16 cellular contexts compared by ENCODE assay signal in genomic region chr2:224405412-224405811, GRCh38. TPM values are rescaled to one million over a fixed set of nuclear protein-coding genes. Genes with fewer than 3 reads are reported as not detected.
A peak's percentile ranks its signal among the peaks of the same experiment; 100 is the strongest.
DNase-seq lines count a peak whose midpoint lies in the region; ATAC-seq, FAIRE-seq and TF ChIP-seq lines count a peak whose summit lies in the region.
"Had no signal": no experiment of that assay in that cellular context is flagged by ENCODE, and none has a peak within 500 bp of the region (broad histone marks: within the 10 kb centered on the region; RNA-seq: fewer than 3 reads in every experiment).

No MANE protein-coding gene starts in this region.

- POLR2A ChIA-PET in K562 (lab: Yijun Ruan, JAX) = no interaction called here

- no peak overlapping the region for H3K27ac Mint-ChIP-seq in activated naive CD8-positive, alpha-beta T cell treated with anti-CD3 and anti-CD28 coated beads, Interleukin-2, amount 50 U/mL, for 24 hours
- H3K27ac Mint-ChIP-seq: neural progenitor cell had no signal

- no peak for FAIRE-seq in K562 (lab: Jason Lieb, UNC)
- FAIRE-seq: H1 had no signal

- peaks cover 14% of the 10 kb centered on the region for H3K79me2 ChIP-seq in K562 (ENCODE audit: control insufficient read depth, insufficient read depth, low read length)

- no peak overlapping the region for H3K4me2 ChIP-seq in K562 (ENCODE audit: insufficient read depth, low read length)
- H3K4me2 ChIP-seq: neural progenitor cell had no signal

- H3K9me3 Mint-ChIP-seq in activated naive CD8-positive, alpha-beta T cell treated with anti-CD3 and anti-CD28 coated beads, Interleukin-2, amount 50 U/mL, for 24 hours = peaks cover 3% of the 10 kb centered on the region

- H3K27me3 Mint-ChIP-seq in activated naive CD8-positive, alpha-beta T cell treated with anti-CD3 and anti-CD28 coated beads, Interleukin-2, amount 50 U/mL, for 24 hours = peaks cover 5% of the 10 kb centered on the region

- H4K20me1 ChIP-seq in K562 (replicated peaks; ENCODE audit: control insufficient read depth, insufficient read depth, low read length) = no peaks in the 10 kb centered on the region

- CTCF ChIA-PET in K562 (lab: Yijun Ruan, JAX; ENCODE audit: low intra/inter-chr PET ratio) = no interaction called here

- H3K4me3 Mint-ChIP-seq in activated naive CD8-positive, alpha-beta T cell treated with anti-CD3 and anti-CD28 coated beads, Interleukin-2, amount 50 U/mL, for 24 hours = no peak overlapping the region
- H3K4me3 Mint-ChIP-seq: neural progenitor cell had no signal

- H3K36me3 ChIP-seq in K562 (ENCODE audit: control insufficient read depth, insufficient read depth, low read length) = no peaks in the 10 kb centered on the region
- H3K36me3 ChIP-seq: neural progenitor cell had no signal

- H2AFZ ChIP-seq in K562 (ENCODE audit: low read depth, low read length) = no peak overlapping the region
- H2AFZ ChIP-seq: neural progenitor cell had no signal

- no peak overlapping the region for H3K9ac ChIP-seq in K562 (ENCODE audit: insufficient read depth in 1 of 2, low read depth in 2 of 2, low read length in 2 of 2)
- H3K9ac ChIP-seq: neural progenitor cell had no signal

- ATAC-seq in GM18505 (IDR thresholded peaks at IDR 0.05; ENCODE audit: unreplicated experiment) (peak; percentile 52), HG02610 (IDR thresholded peaks at IDR 0.05; ENCODE audit: unreplicated experiment) (peak; percentile 44), K562 (no peak), HG03095 (IDR thresholded peaks at IDR 0.05; ENCODE audit: unreplicated experiment) (no peak)
- ATAC-seq in activated naive CD8-positive, alpha-beta T cell treated with anti-CD3 and anti-CD28 coated beads, Interleukin-2, amount 50 U/mL, for 24 hours = no peak
- ATAC-seq: left lobe of liver had no signal

- H3K36me3 Mint-ChIP-seq in activated naive CD8-positive, alpha-beta T cell treated with anti-CD3 and anti-CD28 coated beads, Interleukin-2, amount 50 U/mL, for 24 hours (ENCODE audit: low read depth) = no peaks in the 10 kb centered on the region
- H3K36me3 Mint-ChIP-seq: neural progenitor cell had no signal

- H3K4me1 ChIP-seq in K562 (replicated peaks in 1 of 2; ENCODE audit: control insufficient read depth in 2 of 2, insufficient read depth in 2 of 2, low read length in 2 of 2) = peaks cover 0 to 4% of the 10 kb centered on the region in 2 experiments; a peak in 3 of 5 replicates
- H3K4me1 ChIP-seq: neural progenitor cell had no signal

- BruUV-seq in K562 (replicated peaks; lab: Mats Ljungman, UMichigan) = no TSS peak

- TF ChIP-seq POLR2A in GM18505 (IDR thresholded peaks at IDR 0.05; ENCODE audit: borderline replicate concordance, extremely low read depth, insufficient read depth, insufficient read length) (no peak), K562 (conservative IDR thresholded peaks at IDR 0.05) (no peak)

- no peak for TF ChIP-seq RAD21 in K562 (CRISPR knock-in tag; conservative IDR thresholded peaks at IDR 0.05 in 1 of 2, IDR thresholded peaks at IDR 0.05 in 1 of 2)

- intact Hi-C loops in K562 (cut with micrococcal nuclease) = no loop called here

- H3K4me3 ChIP-seq in K562 = no peak overlapping the region
- H3K4me3 ChIP-seq: neural progenitor cell had no signal

- TF ChIP-seq EP300 in K562 (IDR thresholded peaks at IDR 0.05; ENCODE audit: low read length) = no peak

- 38% methylated on average over 3 of the region's 3 CpGs for WGBS in K562 (ENCODE audit: insufficient coverage, low coverage, missing lambda C conversion rate)

- in situ Hi-C loops in K562 (cut with MboI) = no loop called here

- no peaks in the 10 kb centered on the region for H3K9me1 ChIP-seq in K562 (ENCODE audit: control insufficient read depth, insufficient read depth, low read length)

- no peaks in the 10 kb centered on the region for H3K9me3 ChIP-seq in K562 (replicated peaks; ENCODE audit: control insufficient read depth, insufficient read depth, low read depth, low read length)

- H3K27ac ChIP-seq in K562 (ENCODE audit: extremely low read depth, low read depth, low read length) = no peak overlapping the region
- H3K27ac ChIP-seq: neural progenitor cell, VCaP had no signal

- H3K4me1 Mint-ChIP-seq in activated naive CD8-positive, alpha-beta T cell treated with anti-CD3 and anti-CD28 coated beads, Interleukin-2, amount 50 U/mL, for 24 hours = peaks cover 11% of the 10 kb centered on the region
- H3K4me1 Mint-ChIP-seq: neural progenitor cell had no signal

- no peak for TF ChIP-seq CTCF in K562 (IDR thresholded peaks at IDR 0.05 in 2 of 3, conservative IDR thresholded peaks at IDR 0.05 in 1 of 3; ENCODE audit: insufficient read depth in 2 of 3, low read depth in 1 of 3, low read length in 3 of 3)

- DNase-seq in KG1 (lab: John Stamatoyannopoulos, UW) = peak; percentile 44
- no peak for DNase-seq in K562 (ENCODE audit: extremely low read depth in 1 of 4, low spot score in 3 of 4)
- no peak for DNase-seq in activated naive CD8-positive, alpha-beta T cell treated with anti-CD3 and anti-CD28 coated beads, Interleukin-2, amount 50 U/mL, for 24 hours
- DNase-seq in NCI-H1436 treated with DMSO at 0.1 percent for 48 hours (lab: John Stamatoyannopoulos, UW) = no peak
- DNase-seq in NCI-H2029 (lab: John Stamatoyannopoulos, UW) = no peak
- DNase-seq: DND-41, erythroblast, NCI-H2227 treated with DMSO at 0.1 percent for 48 hours, SHP77 had no signal

- no peaks in the 10 kb centered on the region for H3K27me3 ChIP-seq in K562 (ENCODE audit: control insufficient read depth in 2 of 2, insufficient read depth in 2 of 2, low read length in 2 of 2)
- H3K27me3 ChIP-seq: neural progenitor cell had no signal

TF ChIP-seq in K562, 482 proteins besides CTCF, POLR2A, EP300 and RAD21:
- TF ChIP-seq SPI1 (IDR thresholded peaks at IDR 0.05; ENCODE audit: borderline replicate concordance, low read depth, low read length) = peak; percentile 34; the same call in 1 of the 2 replicates
- TF ChIP-seq MCM2 (IDR thresholded peaks at IDR 0.05; ENCODE audit: low read depth) = no peak
- TF ChIP-seq ZNF143 (CRISPR knock-in tag; IDR thresholded peaks at IDR 0.05) = no peak
- no peak for TF ChIP-seq MTA2 (IDR thresholded peaks at IDR 0.05; ENCODE audit: low read depth)
- no peak for TF ChIP-seq STAT5B (CRISPR knock-in tag; IDR thresholded peaks at IDR 0.05)
- TF ChIP-seq HNRNPL (IDR thresholded peaks at IDR 0.05; ENCODE audit: low read depth, low read length) = no peak
TF ChIP-seq in K562: peak in this region for 1.

RNA-seq across cellular contexts. Expression of gene FAM124B, which starts 3.5 kb away (rescaled TPM):
- 10.6 and 11.9 TPM in 2 replicates for total RNA-seq in K562 (2011; cell fraction: chromatin; rRNA removed; ENCODE audit: low replicate concordance)
- 10.7 and 12.1 TPM in 2 replicates for total RNA-seq in K562 (2011; cell fraction: nucleolus; rRNA removed)
- 12.3 and 12.6 TPM in 2 replicates for total RNA-seq in K562 (2011; cell fraction: nucleoplasm; rRNA removed)
- total RNA-seq in K562 (2014; rRNA removed) (8.6 and 10.4 TPM in 2 replicates), K562 (2014; rRNA removed; fragmentation: Illumina TruSeq; extraction: Trizol) (8.6 and 9.7 TPM in 2 replicates), K562 (2015; rRNA removed; fragmentation: Illumina TruSeq; extraction: Trizol) (6.2 and 7.1 TPM in 2 replicates), K562 (2021) (7.4 and 7.6 TPM in 2 replicates)
- polyA plus RNA-seq in K562 (2011; rRNA removed) (5.2 and 9.3 TPM in 2 replicates), K562 (2014; fragmentation: Illumina TruSeq; extraction: Trizol) (9.1 and 10.1 TPM in 2 replicates), K562 (2014; fragmentation: Nextera tagmentation; extraction: Ambion mirVana) (10 to 100 TPM; 15.5 to 21.4 TPM), K562 (2014; rRNA removed) (7.4 and 8.4 TPM in 2 replicates)
- polyA plus RNA-seq in K562 (2011; cell fraction: cytosol; rRNA removed) = 5.4 and 7.5 TPM in 2 replicates
- 3.3 and 4.7 TPM in 2 replicates for polyA plus RNA-seq in K562 (2011; cell fraction: nucleus; rRNA removed)
- 5.3 and 6.4 TPM in 2 replicates for polyA plus RNA-seq in K562 (2012)
- 7.5 and 9.6 TPM in 2 replicates for polyA minus RNA-seq in K562 (2011; rRNA and poly(A)+ RNA removed)
- polyA minus RNA-seq in K562 (2011; cell fraction: cytosol; rRNA and poly(A)+ RNA removed) = 2.9 and 6.8 TPM in 2 replicates
- polyA minus RNA-seq in K562 (2011; cell fraction: nucleus; rRNA and poly(A)+ RNA removed) = 7.9 and 9.6 TPM in 2 replicates

Comparison
In these comparisons a context has a peak if more than half of its experiments do, and no peak if none do; other contexts are left out.
1. ATAC-seq: peak in GM18505 (single experiment) and HG02610 (single experiment); none in K562 (single experiment), activated naive CD8-positive, alpha-beta T cell treated with anti-CD3 and anti-CD28 coated beads, Interleukin-2, amount 50 U/mL, for 24 hours (single experiment) and HG03095 (single experiment).